ENCODE assay signal across 8 cellular contexts in genomic region chr10:22250897-22251605, GRCh38. TPM values are rescaled to one million over a fixed set of nuclear protein-coding genes. Genes with fewer than 3 reads are reported as not detected.
A peak's percentile ranks its signal among the peaks of the same experiment; 100 is the strongest.
DNase-seq lines count a peak whose midpoint lies in the region; ATAC-seq and TF ChIP-seq lines count a peak whose summit lies in the region.

No MANE protein-coding gene starts in this region.

- no peaks in the 10 kb centered on the region for H4K20me1 ChIP-seq in MM.1S (ENCODE audit: insufficient read depth, low read length)

- 14 to 21% methylated on average over 12 of the region's 12 CpGs for WGBS in lung, 2 donors
- 30% methylated on average over 12 of the region's 12 CpGs for WGBS in urinary bladder

- H3K27ac Mint-ChIP-seq in Calu3 (ENCODE audit: unreplicated experiment), result no peak overlapping the region

- CTCF ChIA-PET in Calu3 (lab: Charles Lee), result no interaction called here

- H2AFZ ChIP-seq in MM.1S (ENCODE audit: low read length), result peak overlapping the region; percentile 91

- H3K79me2 ChIP-seq in MM.1S (ENCODE audit: low read length), result no peaks in the 10 kb centered on the region

- H3K4me3 ChIP-seq in MM.1S (ENCODE audit: low read length) (peak overlapping the region; percentile 85), brain microvascular endothelial cell (ENCODE audit: low read depth, low read length) (peak overlapping the region; percentile 64), lung (peak overlapping the region; percentile 69), urinary bladder (ENCODE audit: low read depth, low read length) (peak overlapping the region; percentile 78), SJCRH30 (no peak overlapping the region)

- TF ChIP-seq CTCF in Calu3 (IDR thresholded peaks at IDR 0.05; ENCODE audit: unreplicated experiment) (no peak), MM.1S (IDR thresholded peaks at IDR 0.05; ENCODE audit: low read length) (no peak), brain microvascular endothelial cell (IDR thresholded peaks at IDR 0.05; ENCODE audit: low read depth, low read length, missing control alignments) (no peak), lung (IDR thresholded peaks at IDR 0.05; ENCODE audit: control extremely low read depth, extremely low read depth) (no peak)

- no peak for ATAC-seq in lung (ENCODE audit: insufficient read depth, low FRiP score)

- intact Hi-C loops in Calu3 (cut with micrococcal nuclease; ENCODE audit: unreplicated experiment), result no loop called here

- no peaks in the 10 kb centered on the region for H3K9me2 ChIP-seq in MM.1S (replicated peaks; ENCODE audit: insufficient read depth, low read length)

- no peaks in the 10 kb centered on the region for H3K27me3 Mint-ChIP-seq in Calu3 (ENCODE audit: unreplicated experiment)

- no TSS peak for BruUV-seq in Calu3 (replicated peaks; lab: Mats Ljungman, UMichigan)

- no peaks in the 10 kb centered on the region for H3K36me3 ChIP-seq in MM.1S (replicated peaks; ENCODE audit: insufficient read depth, low read length)
- H3K36me3 ChIP-seq in brain microvascular endothelial cell (replicated peaks), result no peaks in the 10 kb centered on the region
- no peaks in the 10 kb centered on the region for H3K36me3 ChIP-seq in lung (ENCODE audit: control insufficient read depth in 2 of 2, insufficient read depth in 2 of 2, low read length in 2 of 2)
- H3K36me3 ChIP-seq in urinary bladder (ENCODE audit: insufficient read depth), result no peaks in the 10 kb centered on the region
- no peaks in the 10 kb centered on the region for H3K36me3 ChIP-seq in SJCRH30

- H3K36me3 Mint-ChIP-seq in Calu3 (ENCODE audit: insufficient read depth, unreplicated experiment), result peaks cover 21% of the 10 kb centered on the region

- peak overlapping the region; percentile 72 for H3K4me2 ChIP-seq in MM.1S (ENCODE audit: low read depth, low read length)

- peak overlapping the region; percentile 80 for H3K4me3 Mint-ChIP-seq in Calu3 (ENCODE audit: low read depth, unreplicated experiment)

- H3K9me3 Mint-ChIP-seq in Calu3 (ENCODE audit: low read depth, unreplicated experiment), result no peaks in the 10 kb centered on the region

- in situ Hi-C loops in brain microvascular endothelial cell (cut with HindIII; ENCODE audit: low pct_ligation_motif_present, low sequenced_read_pairs), result no loop called here

- H3K27ac ChIP-seq in MM.1S (ENCODE audit: low read length), result peak overlapping the region; percentile 86; the same call in 1 of the 2 replicates
- H3K27ac ChIP-seq in brain microvascular endothelial cell, result no peak overlapping the region
- peak overlapping the region in 1 of 2 donors; percentile 85 for H3K27ac ChIP-seq in lung (ENCODE audit: low read depth in 1 of 2, low read length in 1 of 2)
- H3K27ac ChIP-seq in urinary bladder (ENCODE audit: low read depth), result peak overlapping the region; percentile 94
- H3K27ac ChIP-seq in SJCRH30, result no peak overlapping the region

- peak overlapping the region; percentile 87 for H3K9ac ChIP-seq in MM.1S (ENCODE audit: low read length)

- no peaks in the 10 kb centered on the region for H3K4me1 ChIP-seq in MM.1S (ENCODE audit: low read length)
- peaks cover 0 to 1% of the 10 kb centered on the region in 2 donors for H3K4me1 ChIP-seq in lung (ENCODE audit: control insufficient read depth in 2 of 2, insufficient read depth in 2 of 2, low read length in 2 of 2)
- H3K4me1 ChIP-seq in urinary bladder (ENCODE audit: insufficient read depth), result no peaks in the 10 kb centered on the region
- H3K4me1 ChIP-seq in SJCRH30, result peaks cover 3% of the 10 kb centered on the region; the same call in 1 of the 2 replicates

- H3K9me3 ChIP-seq in MM.1S (replicated peaks; ENCODE audit: insufficient read depth, low read length), result no peaks in the 10 kb centered on the region
- H3K9me3 ChIP-seq in lung (ENCODE audit: control insufficient read depth in 2 of 2, insufficient read depth in 1 of 2, low read length in 1 of 2), result no peaks in the 10 kb centered on the region
- no peaks in the 10 kb centered on the region for H3K9me3 ChIP-seq in SJCRH30 (replicated peaks)

- peaks cover 15% of the 10 kb centered on the region for H3F3A ChIP-seq in MM.1S (ENCODE audit: insufficient read depth, low read length)

- peaks cover 14% of the 10 kb centered on the region for H3K4me1 Mint-ChIP-seq in Calu3 (ENCODE audit: low read depth, unreplicated experiment)

- DNase-seq in Calu3 (no peak), MM.1S (no peak), brain microvascular endothelial cell (no peak), lung (ENCODE audit: low spot score) (no peak), SJCRH30 (no peak), epidermal melanocyte (ENCODE audit: insufficient read length, low spot score) (no peak)
- no peak for DNase-seq in activated CD8-positive, alpha-beta memory T cell treated with anti-CD3 and anti-CD28 coated beads for 24 hours

- H3K27me3 ChIP-seq in MM.1S (replicated peaks; ENCODE audit: insufficient read depth, low read length) (no peaks in the 10 kb centered on the region), brain microvascular endothelial cell (replicated peaks) (no peaks in the 10 kb centered on the region), lung (ENCODE audit: control insufficient read depth, insufficient read depth) (no peaks in the 10 kb centered on the region), SJCRH30 (no peaks in the 10 kb centered on the region)

RNA-seq across cellular contexts. Expression of gene EBLN1, which starts 33.2 kb away (rescaled TPM):
- total RNA-seq in Calu3 (2022) (not detected in 2 replicates), lung (not detected), urinary bladder (not detected)
- polyA plus RNA-seq in lung (not detected), urinary bladder (not detected)
- not detected in 2 replicates for total RNA-seq in SJCRH30 (2014; rRNA removed; shearing (Covaris generic))

Comparison
In these comparisons a context has a peak if more than half of its experiments do, and no peak if none do; other contexts are left out.
1. H3K27ac ChIP-seq: peak in MM.1S (single experiment) and urinary bladder (single experiment); none in brain microvascular endothelial cell (single experiment) and SJCRH30 (single experiment).